In the genomic region with DNA sequence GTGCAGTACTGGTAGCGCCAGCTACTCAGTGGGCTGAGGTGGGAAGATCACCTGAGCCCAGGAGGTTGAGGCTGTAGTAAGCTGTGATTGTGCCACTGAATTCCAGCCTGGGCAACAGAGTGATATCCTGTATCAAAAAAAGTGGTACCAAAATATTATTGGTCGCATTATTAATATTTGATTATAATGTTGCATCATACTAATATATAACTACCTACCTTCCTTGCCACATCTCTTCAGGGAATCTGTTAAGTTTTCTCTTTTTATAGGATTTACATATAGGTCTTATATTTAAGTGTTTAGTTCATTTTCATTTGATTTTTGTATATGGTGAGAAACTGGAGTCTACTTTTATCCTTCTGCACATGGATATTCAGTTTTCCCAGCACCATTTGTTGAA, we compare ENCODE assay signal across 34 cellular contexts.
"Had no signal": no experiment of that assay in that cellular context is flagged by ENCODE, and none has a peak within 500 bp of the region (broad histone marks: within the 10 kb centered on the region; RNA-seq: fewer than 3 reads in every experiment).

No MANE protein-coding gene starts in this region.

- H3K9ac ChIP-seq: KMS-11 had no signal

- H3K4me2 ChIP-seq: KMS-11 had no signal

- H3K4me3 ChIP-seq: MG63 had no signal

- H3K36me3 ChIP-seq: MG63 had no signal

- H3K9me3 ChIP-seq: MG63 had no signal

- DNase-seq: Karpas-422, Kasumi-1, MG63, MM.1S, MV-4-11, NCI-H1048, NCI-H1092, NCI-H1092 treated with DMSO at 0.1 percent for 48 hours, NCI-H1105, NCI-H1105 treated with DMSO at 0.1 percent for 48 hours, NCI-H1417, NCI-H1417 treated with DMSO at 0.1 percent for 48 hours, NCI-H1436, NCI-H1436 treated with DMSO at 0.1 percent for 48 hours, NCI-H146, NCI-H1694, NCI-H1694 treated with DMSO at 0.1 percent for 48 hours, NCI-H187, NCI-H187 treated with DMSO at 0.1 percent for 48 hours, NCI-H1930, NCI-H2029, NCI-H2029 treated with DMSO at 0.1 percent for 48 hours, NCI-H2081, NCI-H2081 treated with DMSO at 0.1 percent for 48 hours, NCI-H2107, NCI-H2171, NCI-H2171 treated with DMSO at 0.1 percent for 48 hours, NCI-H2227 treated with DMSO at 0.1 percent for 48 hours, NCI-H226, NCI-H345, NCI-H446, NCI-H446 treated with DMSO at 0.1 percent for 48 hours, NCI-H510A had no signal

- H3K27me3 ChIP-seq: MG63 had no signal

- H3K27ac ChIP-seq: KMS-11 had no signal
